Comparison of ENCODE assay signal across 26 cellular contexts in genomic region chr15:49813615-49814014, GRCh38.
"Had no signal": no experiment of that assay in that cellular context is flagged by ENCODE, and none has a peak within 500 bp of the region (broad histone marks: within the 10 kb centered on the region; RNA-seq: fewer than 3 reads in every experiment).

No MANE protein-coding gene starts in this region.

- H3K27ac Mint-ChIP-seq: activated naive CD8-positive, alpha-beta T cell; activated T-cell treated with anti-CD3 and anti-CD28 coated beads, Interleukin-2, amount 50 U/mL, for 72 hours; naive thymus-derived CD8-positive, alpha-beta T cell; neural progenitor cell; stimulated activated naive CD8-positive, alpha-beta T cell treated with anti-CD3 and anti-CD28 coated beads, Interleukin-15, Interleukin-2, amounts not matched to agents 100 ng/mL and 50 ng/mL, for 24 hours had no signal

- H3K4me2 ChIP-seq: neural progenitor cell had no signal

- FAIRE-seq: bronchial epithelial cell had no signal

- H2AFZ ChIP-seq: neural progenitor cell, parathyroid adenoma had no signal

- H3K36me3 Mint-ChIP-seq: activated naive CD8-positive, alpha-beta T cell; naive thymus-derived CD8-positive, alpha-beta T cell; neural progenitor cell had no signal

- H3K4me3 ChIP-seq: coronary artery, dorsolateral prefrontal cortex, heart right ventricle, neural progenitor cell, psoas muscle, spleen, thyroid gland, upper lobe of right lung had no signal

- DNase-seq: activated CD4-positive, alpha-beta T cell treated with anti-CD3 and anti-CD28 coated beads for 4 hours; activated CD4-positive, alpha-beta T cell treated with anti-CD3 and anti-CD28 coated beads, Interleukin-2, amount 50 U/mL, for 4 hours; activated CD4-positive, CD25-positive, alpha-beta regulatory T cell; activated effector memory CD4-positive, alpha-beta T cell treated with Interleukin-2 at 50 U/mL for 16 hours; activated naive CD4-positive, alpha-beta T cell treated with Interleukin-2 at 50 U/mL for 16 hours; activated T-cell treated with anti-CD3 and anti-CD28 coated beads for 4 hours; activated T-cell treated with anti-CD3 and anti-CD28 coated beads, Interleukin-2, amount 50 U/mL, for 72 hours; anterior cingulate cortex; cerebellar nuclear complex; dorsolateral prefrontal cortex; effector memory CD4-positive, alpha-beta T cell; heart right ventricle; kidney glomerular epithelial cell; naive thymus-derived CD8-positive, alpha-beta T cell; occipital lobe; psoas muscle; spleen; thyroid gland; upper lobe of right lung had no signal

- H3K4me3 Mint-ChIP-seq: activated naive CD8-positive, alpha-beta T cell; activated T-cell treated with anti-CD3 and anti-CD28 coated beads, Interleukin-2, amount 50 U/mL, for 72 hours; naive thymus-derived CD8-positive, alpha-beta T cell; neural progenitor cell; stimulated activated naive CD8-positive, alpha-beta T cell treated with anti-CD3 and anti-CD28 coated beads, Interleukin-15, Interleukin-2, amounts not matched to agents 100 ng/mL and 50 ng/mL, for 24 hours had no signal

- H3K4me1 Mint-ChIP-seq: neural progenitor cell had no signal

- H3K36me3 ChIP-seq: heart right ventricle, neural progenitor cell, spleen, thyroid gland, upper lobe of right lung had no signal

- H3K9me3 ChIP-seq: psoas muscle, spleen, thyroid gland, upper lobe of right lung had no signal

- H3K27ac ChIP-seq: coronary artery, dorsolateral prefrontal cortex, neural progenitor cell, parathyroid adenoma, psoas muscle, spleen, thyroid gland, upper lobe of right lung had no signal

- H3K9ac ChIP-seq: neural progenitor cell, parathyroid adenoma had no signal

- H3K9me3 Mint-ChIP-seq: activated T-cell treated with anti-CD3 and anti-CD28 coated beads, Interleukin-2, amount 50 U/mL, for 72 hours; neural progenitor cell had no signal

- H3K4me1 ChIP-seq: neural progenitor cell, parathyroid adenoma, psoas muscle, spleen, upper lobe of right lung had no signal

- ATAC-seq: activated T-cell treated with anti-CD3 and anti-CD28 coated beads, Interleukin-2, amount 50 U/mL, for 72 hours; left lobe of liver; naive thymus-derived CD8-positive, alpha-beta T cell; psoas muscle; upper lobe of right lung had no signal

- H3K27me3 ChIP-seq: dorsolateral prefrontal cortex, heart right ventricle, neural progenitor cell, spleen, thyroid gland, upper lobe of right lung had no signal

- H3K79me2 ChIP-seq: parathyroid adenoma had no signal
